Comparison of ENCODE assay signal across 8 cellular contexts in genomic region chr19:13906525-13906904, GRCh38. TPM values are rescaled to one million over a fixed set of nuclear protein-coding genes. Genes with fewer than 3 reads are reported as not detected.
DNase-seq lines count a peak whose midpoint lies in the region; ATAC-seq and TF ChIP-seq lines count a peak whose summit lies in the region.

No MANE protein-coding gene starts in this region.

- no peak overlapping the region for H3K18ac ChIP-seq in IMR-90 (ENCODE audit: low read depth, low read length)

- peak overlapping the region; percentile 97 for H3K4me3 ChIP-seq in IMR-90 (ENCODE audit: insufficient read depth, low read depth, low read length)

- no peak overlapping the region for H2BK5ac ChIP-seq in IMR-90 (ENCODE audit: low read depth, low read length, poor library complexity, severe bottlenecking)

- peak overlapping the region; percentile 7; the same call in 1 of the 2 replicates for H3K23ac ChIP-seq in IMR-90 (ENCODE audit: low read depth, low read length)

- H3K4me3 Mint-ChIP-seq in activated CD8-positive, alpha-beta T cell treated with anti-CD3 and anti-CD28 coated beads for 36 hours, result peak overlapping the region; percentile 74
- H3K4me3 Mint-ChIP-seq in glutamatergic neuron (ENCODE audit: unreplicated experiment), result peak overlapping the region; percentile 79

- TF ChIP-seq CTCF in IMR-90 (conservative IDR thresholded peaks at IDR 0.05; ENCODE audit: low read depth, low read length), result no peak
- TF ChIP-seq CTCF in activated CD8-positive, alpha-beta T cell treated with anti-CD3 and anti-CD28 coated beads for 36 hours (IDR thresholded peaks at IDR 0.05), result no peak
- no peak for TF ChIP-seq CTCF in glutamatergic neuron (IDR thresholded peaks at IDR 0.05; ENCODE audit: partially characterized antibody, unreplicated experiment)

- no peak overlapping the region for H2BK120ac ChIP-seq in IMR-90 (ENCODE audit: low read depth, low read length)

- peaks cover 6 to 8% of the 10 kb centered on the region in 2 experiments for H3K79me1 ChIP-seq in IMR-90 (ENCODE audit: low read depth in 1 of 2, low read length in 2 of 2)

- H3K9me3 Mint-ChIP-seq in activated CD8-positive, alpha-beta T cell treated with anti-CD3 and anti-CD28 coated beads for 36 hours, result no peaks in the 10 kb centered on the region
- H3K9me3 Mint-ChIP-seq in glutamatergic neuron (ENCODE audit: unreplicated experiment), result peaks cover 7% of the 10 kb centered on the region

- no peak overlapping the region for H2BK15ac ChIP-seq in IMR-90 (ENCODE audit: low read depth, low read length)

- no peak overlapping the region for H3K14ac ChIP-seq in IMR-90 (replicated peaks; ENCODE audit: low read depth, low read length)

- H2AK9ac ChIP-seq in IMR-90 (replicated peaks; ENCODE audit: low read depth, low read length, poor library complexity), result peak overlapping the region; percentile 43

- POLR2A ChIA-PET in IMR-90 (lab: Charles Lee; ENCODE audit: unreplicated experiment), result no interaction called here
- POLR2A ChIA-PET in activated CD8-positive, alpha-beta T cell treated with anti-CD3 and anti-CD28 coated beads for 36 hours (lab: Charles Lee), result no interaction called here

- dilution Hi-C loops in IMR-90 (cut with HindIII; ENCODE audit: low sequenced_read_pairs, unreplicated experiment), result no loop called here

- no peaks in the 10 kb centered on the region for H3K27me3 ChIP-seq in IMR-90 (ENCODE audit: control insufficient read depth, insufficient read depth, low read length)

- H4K8ac ChIP-seq in IMR-90 (ENCODE audit: low read depth in 2 of 2, low read length in 2 of 2), result peak overlapping the region; percentile 53 to 96

- no peaks in the 10 kb centered on the region for H4K20me1 ChIP-seq in IMR-90 (ENCODE audit: insufficient read depth, low read length)

- no peak for TF ChIP-seq POLR2A in IMR-90 (IDR thresholded peaks at IDR 0.05; ENCODE audit: low read depth, low read length)

- H2AK5ac ChIP-seq in IMR-90 (ENCODE audit: low read depth, low read length), result no peak overlapping the region; the same call in 1 of the 2 replicates

- H4K91ac ChIP-seq in IMR-90 (ENCODE audit: insufficient read depth, low read depth, low read length), result no peak overlapping the region

- peaks cover 8% of the 10 kb centered on the region for H3K36me3 ChIP-seq in IMR-90 (ENCODE audit: control insufficient read depth, insufficient read depth, low read length)

- 6% methylated on average over 5 of the region's 12 CpGs; no CpG with 5 or more reads in 1 of the 2 experiments for WGBS in IMR-90 (ENCODE audit: extremely low coverage in 2 of 2, insufficient read length in 1 of 2), 2 experiments

- no peaks in the 10 kb centered on the region for H3K9me3 ChIP-seq in IMR-90 (ENCODE audit: control insufficient read depth, insufficient read depth, low read length)

- H3K27ac ChIP-seq in IMR-90 (ENCODE audit: insufficient read depth, low read length), result no peak overlapping the region; the same call in 1 of the 2 replicates

- ATAC-seq in IMR-90 (ENCODE audit: low read depth) (peak; percentile 9; the same call in 1 of the 2 replicates), sciatic nerve (peak; percentile 21), GM18861 (IDR thresholded peaks at IDR 0.05; ENCODE audit: unreplicated experiment) (no peak)
- ATAC-seq in activated CD8-positive, alpha-beta T cell treated with anti-CD3 and anti-CD28 coated beads for 36 hours, result peak; percentile 18

- peak overlapping the region; percentile 85 for H3K4me2 ChIP-seq in IMR-90 (ENCODE audit: low read depth, low read length)

- 0 out of 2 replicates have a peak overlapping the region, but pooled peaks have one; percentile 0 for H3K4ac ChIP-seq in IMR-90 (ENCODE audit: low read depth, low read length)

- in situ Hi-C loops in IMR-90 (cut with MboI; ENCODE audit: low sequenced_read_pairs), result no loop called here

- peak overlapping the region; percentile 96 for H3K9ac ChIP-seq in IMR-90 (ENCODE audit: low read depth, low read length)

- H3K56ac ChIP-seq in IMR-90 (ENCODE audit: extremely low read depth, insufficient read depth, low read length), result no peak overlapping the region

- TF ChIP-seq RAD21 in IMR-90 (IDR thresholded peaks at IDR 0.05; ENCODE audit: low read length), result no peak

- DNase-seq in NCI-H1105 treated with DMSO at 0.1 percent for 48 hours (lab: John Stamatoyannopoulos, UW) (peak; percentile 30), NCI-H1105 (lab: John Stamatoyannopoulos, UW) (no peak), IMR-90 (no peak), glutamatergic neuron (no peak), sciatic nerve (ENCODE audit: low spot score) (no peak)
- DNase-seq in activated CD8-positive, alpha-beta T cell treated with anti-CD3 and anti-CD28 coated beads for 36 hours, result peak; percentile 34
- no peak for DNase-seq in activated CD4-positive, CD25-positive, alpha-beta regulatory T cell (lab: John Stamatoyannopoulos, UW)

- peaks cover 18% of the 10 kb centered on the region for H3K4me1 Mint-ChIP-seq in activated CD8-positive, alpha-beta T cell treated with anti-CD3 and anti-CD28 coated beads for 36 hours (ENCODE audit: low read depth)
- H3K4me1 Mint-ChIP-seq in glutamatergic neuron (ENCODE audit: low read depth, unreplicated experiment), result no peaks in the 10 kb centered on the region

- H2AFZ ChIP-seq in IMR-90 (replicated peaks; ENCODE audit: low read length, poor library complexity), result peak overlapping the region; percentile 100

- CTCF ChIA-PET in IMR-90 (lab: Yijun Ruan, JAX), result no interaction called here
- CTCF ChIA-PET in activated CD8-positive, alpha-beta T cell treated with anti-CD3 and anti-CD28 coated beads for 36 hours (lab: Charles Lee), result interaction anchor here (0.8 to 1.5 kb wide), 5 partner anchors 33 to 166 kb away, joined by 3 to 8 read pairs (median 4); partner anchors contain the start of genes IL27RA and MISP3

- peaks cover 15% of the 10 kb centered on the region for H3K36me3 Mint-ChIP-seq in activated CD8-positive, alpha-beta T cell treated with anti-CD3 and anti-CD28 coated beads for 36 hours (ENCODE audit: low read depth)
- no peaks in the 10 kb centered on the region for H3K36me3 Mint-ChIP-seq in glutamatergic neuron (ENCODE audit: unreplicated experiment)

- H3K9me1 ChIP-seq in IMR-90 (ENCODE audit: insufficient read depth, low read length), result no peaks in the 10 kb centered on the region; the same call in none of the 2 replicates

- intact Hi-C loops in IMR-90 (cut with micrococcal nuclease), result no loop called here
- intact Hi-C loops in activated CD8-positive, alpha-beta T cell treated with anti-CD3 and anti-CD28 coated beads for 36 hours (cut with micrococcal nuclease), result no loop called here
- intact Hi-C loops in sciatic nerve (cut with DNase I), result no loop called here

- no TSS peak for BruUV-seq in IMR-90 (replicated peaks; lab: Mats Ljungman, UMichigan)

- no peak overlapping the region for H2BK20ac ChIP-seq in IMR-90 (ENCODE audit: low read depth, low read length)

- no peak overlapping the region; the same call in 1 of the 2 replicates for H4K5ac ChIP-seq in IMR-90 (ENCODE audit: low read depth, low read length)

- no peaks in the 10 kb centered on the region; the same call in 1 of the 2 replicates for H3K4me1 ChIP-seq in IMR-90 (ENCODE audit: control insufficient read depth, insufficient read depth, low read length)

- peak overlapping the region; percentile 62 for H3K27ac Mint-ChIP-seq in activated CD8-positive, alpha-beta T cell treated with anti-CD3 and anti-CD28 coated beads for 36 hours
- H3K27ac Mint-ChIP-seq in glutamatergic neuron (ENCODE audit: unreplicated experiment), result no peak overlapping the region

- no peaks in the 10 kb centered on the region for H3K27me3 Mint-ChIP-seq in activated CD8-positive, alpha-beta T cell treated with anti-CD3 and anti-CD28 coated beads for 36 hours
- H3K27me3 Mint-ChIP-seq in glutamatergic neuron (ENCODE audit: unreplicated experiment), result no peaks in the 10 kb centered on the region

TF ChIP-seq in IMR-90, 13 proteins besides CTCF, POLR2A, EP300 and RAD21 (continues in another document):
- TF ChIP-seq CHD1 (IDR thresholded peaks at IDR 0.05; ENCODE audit: low read depth, low read length), result no peak
- TF ChIP-seq CEBPB (IDR thresholded peaks at IDR 0.05; ENCODE audit: low read depth, low read length), result no peak

RNA-seq across cellular contexts. Expression of gene CC2D1A, which starts 0.5 kb away (rescaled TPM):
- total RNA-seq in IMR-90 (2012; rRNA removed), result 3.9 and 4.1 TPM in 2 replicates
- 12.4 and 14.7 TPM in 2 replicates for polyA plus RNA-seq in IMR-90 (2012; rRNA removed)
- polyA plus RNA-seq in IMR-90 (2012; cell fraction: cytosol; rRNA removed), result 13.0 and 18.1 TPM in 2 replicates
- 70.8 and 113 TPM in 2 replicates for polyA plus RNA-seq in IMR-90 (2012; cell fraction: nucleus; rRNA removed; ENCODE audit: low replicate concordance)
- 10 to 100 TPM; 22.4 to 23.8 TPM for total RNA-seq in activated CD8-positive, alpha-beta T cell treated with anti-CD3 and anti-CD28 coated beads for 36 hours
- 56.3 TPM for total RNA-seq in glutamatergic neuron (ENCODE audit: unreplicated experiment)
- total RNA-seq in sciatic nerve, result 45.3 TPM

RNA-seq across cellular contexts. Expression of gene BRME1, which starts 0.6 kb away (rescaled TPM):
- 0.18 and 0.28 TPM in 2 replicates for total RNA-seq in IMR-90 (2012; rRNA removed)
- 0.38 and 0.56 TPM in 2 replicates for polyA plus RNA-seq in IMR-90 (2012; rRNA removed)
- polyA plus RNA-seq in IMR-90 (2012; cell fraction: cytosol; rRNA removed), result 0.03 and 0.48 TPM in 2 replicates
- 0.92 and 1.6 TPM in 2 replicates for polyA plus RNA-seq in IMR-90 (2012; cell fraction: nucleus; rRNA removed; ENCODE audit: low replicate concordance)
- total RNA-seq in activated CD8-positive, alpha-beta T cell treated with anti-CD3 and anti-CD28 coated beads for 36 hours, result 1 to 10 TPM; 3.6 to 5.2 TPM
- total RNA-seq in glutamatergic neuron (ENCODE audit: unreplicated experiment), result 4.6 TPM
- total RNA-seq in sciatic nerve, result 3.4 TPM

RNA-seq across cellular contexts. Expression of gene NANOS3, which starts 29.6 kb away (rescaled TPM):
- total RNA-seq in IMR-90 (2012; rRNA removed), result not detected in 2 replicates
- 0.63 and 0.85 TPM in 2 replicates for polyA plus RNA-seq in IMR-90 (2012; rRNA removed)
- polyA plus RNA-seq in IMR-90 (2012; cell fraction: cytosol; rRNA removed), result 0.36 and 0.53 TPM in 2 replicates
- polyA plus RNA-seq in IMR-90 (2012; cell fraction: nucleus; rRNA removed; ENCODE audit: low replicate concordance), result 2.2 and 3.8 TPM in 2 replicates
- 1 to 10 TPM in 1 of 2 experiments, under 1 TPM in 1; 0.56 to 1.3 TPM for total RNA-seq in activated CD8-positive, alpha-beta T cell treated with anti-CD3 and anti-CD28 coated beads for 36 hours
- total RNA-seq in glutamatergic neuron (ENCODE audit: unreplicated experiment), result not detected
- 1.4 TPM for total RNA-seq in sciatic nerve

RNA-seq across cellular contexts. Expression of gene PODNL1, which starts 31.7 kb away (rescaled TPM):
- under 0.01 TPM in 2 replicates for total RNA-seq in IMR-90 (2012; rRNA removed)
- polyA plus RNA-seq in IMR-90 (2012; rRNA removed), result 2.3 and 2.4 TPM in 2 replicates
- 4.0 and 5.7 TPM in 2 replicates for polyA plus RNA-seq in IMR-90 (2012; cell fraction: cytosol; rRNA removed)
- 2.6 and 6.9 TPM in 2 replicates for polyA plus RNA-seq in IMR-90 (2012; cell fraction: nucleus; rRNA removed; ENCODE audit: low replicate concordance)
- not detected for total RNA-seq in activated CD8-positive, alpha-beta T cell treated with anti-CD3 and anti-CD28 coated beads for 36 hours
- total RNA-seq in glutamatergic neuron (ENCODE audit: unreplicated experiment), result 8.9 TPM
- total RNA-seq in sciatic nerve, result 17.8 TPM

RNA-seq across cellular contexts. Expression of gene DCAF15, which starts 45.8 kb away (rescaled TPM):
- total RNA-seq in IMR-90 (2012; rRNA removed) (6.8 and 7.5 TPM in 2 replicates), glutamatergic neuron (ENCODE audit: unreplicated experiment) (84.4 TPM), sciatic nerve (24.7 TPM)
- polyA plus RNA-seq in IMR-90 (2012; rRNA removed), result 31.0 and 31.9 TPM in 2 replicates
- polyA plus RNA-seq in IMR-90 (2012; cell fraction: cytosol; rRNA removed), result 12.6 and 27.6 TPM in 2 replicates
- polyA plus RNA-seq in IMR-90 (2012; cell fraction: nucleus; rRNA removed; ENCODE audit: low replicate concordance), result 116 and 298 TPM in 2 replicates
- 10 to 100 TPM; 51.3 to 51.9 TPM for total RNA-seq in activated CD8-positive, alpha-beta T cell treated with anti-CD3 and anti-CD28 coated beads for 36 hours

Comparison
In these comparisons a context has a peak if more than half of its experiments do, and no peak if none do; other contexts are left out.
1. DNase-seq: peak in NCI-H1105 treated with DMSO at 0.1 percent for 48 hours (single experiment) and activated CD8-positive, alpha-beta T cell treated with anti-CD3 and anti-CD28 coated beads for 36 hours (single experiment); none in NCI-H1105 (single experiment), IMR-90 (single experiment), glutamatergic neuron (single experiment), sciatic nerve (single experiment) and activated CD4-positive, CD25-positive, alpha-beta regulatory T cell (0 of 4).